19 cellular contexts compared by ENCODE assay signal in the genomic region with DNA sequence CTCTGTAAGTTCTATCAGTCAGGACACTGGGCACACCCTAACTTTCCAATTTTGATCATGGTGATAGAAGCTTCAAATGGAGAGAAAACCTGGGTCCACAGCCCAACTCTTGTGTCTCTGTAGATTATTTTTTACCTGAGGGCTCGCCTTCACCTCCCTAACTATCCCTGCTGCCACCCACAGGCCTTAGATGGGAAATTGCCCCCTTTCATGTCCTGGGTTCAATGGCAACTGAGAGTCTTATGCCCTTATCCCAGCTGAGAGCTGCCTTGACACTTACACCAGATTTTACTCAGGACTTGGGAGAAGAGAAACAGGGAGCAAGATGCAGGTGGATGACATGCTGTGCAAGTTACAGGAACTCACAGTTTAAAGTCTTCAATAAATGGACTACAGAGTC.
DNase-seq lines count a peak whose midpoint lies in the region; ATAC-seq, FAIRE-seq and TF ChIP-seq lines count a peak whose summit lies in the region.
"Had no signal": no experiment of that assay in that cellular context is flagged by ENCODE, and none has a peak within 500 bp of the region (broad histone marks: within the 10 kb centered on the region; RNA-seq: fewer than 3 reads in every experiment).

No MANE protein-coding gene starts in this region.

- ATAC-seq in GM18909 (IDR thresholded peaks at IDR 0.05; ENCODE audit: poor library complexity, unreplicated experiment) (no peak), gastroesophageal sphincter (no peak)
- ATAC-seq: CD8-positive, alpha-beta T cell; K562 had no signal

- no peak overlapping the region for H3K4me2 ChIP-seq in OCI-LY1 (ENCODE audit: low read length)
- no peak overlapping the region for H3K4me2 ChIP-seq in H1 (ENCODE audit: insufficient read depth in 1 of 2, low read depth in 2 of 2, low read length in 2 of 2)
- H3K4me2 ChIP-seq: BLaER1 treated with 17β-estradiol and CSF1 and Interleukin-3, amounts not matched to agents 10 nM and 100 nM had no signal

- no peak overlapping the region for H2BK5ac ChIP-seq in H1 (ENCODE audit: low read depth, low read length)

- H3K9ac ChIP-seq in OCI-LY1 (ENCODE audit: low read length) (no peak overlapping the region), H1 (replicated peaks in 1 of 4; ENCODE audit: extremely low read depth in 1 of 4, low read depth in 3 of 4, low read length in 3 of 4) (no peak overlapping the region)
- H3K9ac ChIP-seq: BLaER1 treated with 17β-estradiol and CSF1 and Interleukin-3, amounts not matched to agents 10 nM and 100 nM had no signal

- FAIRE-seq in H1 (lab: Jason Lieb, UNC): no peak
- FAIRE-seq: GM12892, GM18507, H54, HTR-8/SVneo, K562 had no signal

- H2BK120ac ChIP-seq in H1 (replicated peaks; ENCODE audit: low read depth, low read length): no peak overlapping the region

- no peak overlapping the region for H4K91ac ChIP-seq in H1 (replicated peaks; ENCODE audit: insufficient read length, low read length)

- H3K27ac ChIP-seq in OCI-LY1 (ENCODE audit: low read depth, low read length, poor library complexity, severe bottlenecking) (no peak overlapping the region), H1 (ENCODE audit: low read depth, low read length) (no peak overlapping the region), gastroesophageal sphincter (no peak overlapping the region)
- H3K27ac ChIP-seq: BLaER1 treated with 17β-estradiol and CSF1 and Interleukin-3, amounts not matched to agents 10 nM and 100 nM had no signal

- POLR2A ChIA-PET in H1 (lab: Charles Lee; ENCODE audit: partially characterized antibody): no interaction called here

- no peak overlapping the region for H4K8ac ChIP-seq in H1 (ENCODE audit: extremely low read depth, insufficient read depth, low read length)

- no peak overlapping the region for H2AFZ ChIP-seq in OCI-LY1 (ENCODE audit: low read length)
- H2AFZ ChIP-seq in H1 (ENCODE audit: low read length): no peak overlapping the region

- TF ChIP-seq CTCF in OCI-LY1 (IDR thresholded peaks at IDR 0.05; ENCODE audit: low read length) (peak; percentile 30; the same call in 1 of the 2 replicates), H1 (IDR thresholded peaks at IDR 0.05; ENCODE audit: control extremely low read depth in 1 of 3, insufficient read depth in 1 of 3, low read depth in 1 of 3, low read length in 3 of 3) (peak; percentile 14 to 43 (median 19); a peak in 3 of 4 replicates), gastroesophageal sphincter (IDR thresholded peaks at IDR 0.05) (no peak)

- H3F3A ChIP-seq in OCI-LY1 (ENCODE audit: insufficient read depth, low read length): no peaks in the 10 kb centered on the region

- no peak overlapping the region for H3K4me3 ChIP-seq in H7 (ENCODE audit: insufficient read depth, low read depth, low read length)
- no peak overlapping the region for H3K4me3 ChIP-seq in OCI-LY1 (ENCODE audit: low read depth, low read length, poor library complexity, severe bottlenecking)
- H3K4me3 ChIP-seq in H1 (ENCODE audit: extremely low read depth in 1 of 4, insufficient read depth in 2 of 4, low read depth in 3 of 4, low read length in 4 of 4): no peak overlapping the region
- H3K4me3 ChIP-seq in gastroesophageal sphincter: no peak overlapping the region
- H3K4me3 ChIP-seq: BLaER1 treated with 17β-estradiol and CSF1 and Interleukin-3, amounts not matched to agents 10 nM and 100 nM; K562 had no signal

- no peaks in the 10 kb centered on the region for H3K4me1 ChIP-seq in OCI-LY1 (ENCODE audit: insufficient read depth, low read length, severe bottlenecking)
- H3K4me1 ChIP-seq in H1 (replicated peaks in 1 of 4; ENCODE audit: control insufficient read depth in 3 of 4, insufficient read depth in 4 of 4, low read length in 3 of 4): no peaks in the 10 kb centered on the region
- no peaks in the 10 kb centered on the region for H3K4me1 ChIP-seq in gastroesophageal sphincter
- H3K4me1 ChIP-seq: BLaER1 treated with 17β-estradiol and CSF1 and Interleukin-3, amounts not matched to agents 10 nM and 100 nM had no signal

- no peaks in the 10 kb centered on the region for H3K9me2 ChIP-seq in OCI-LY1 (ENCODE audit: low read depth, low read length)

- peak; percentile 19 to 40; a peak in 3 of 4 replicates for TF ChIP-seq RAD21 in H1 (IDR thresholded peaks at IDR 0.05 in 1 of 2, conservative IDR thresholded peaks at IDR 0.05 in 1 of 2; ENCODE audit: low read depth in 2 of 2, low read length in 2 of 2)

- CTCF ChIA-PET in H1 (lab: Charles Lee; ENCODE audit: partially characterized antibody): interaction anchor here (1.1 to 1.7 kb wide), 4 partner anchors 9 to 160 kb away, joined by 3 to 5 read pairs (median 4); no protein-coding TSS in a partner anchor

- H4K5ac ChIP-seq in H1 (ENCODE audit: insufficient read length, low read depth, low read length): no peak overlapping the region

- no peak for TF ChIP-seq EP300 in H1 (IDR thresholded peaks at IDR 0.05; ENCODE audit: borderline replicate concordance in 1 of 2, low read depth in 2 of 2, low read length in 2 of 2)
- no peak for TF ChIP-seq EP300 in gastroesophageal sphincter (IDR thresholded peaks at IDR 0.05)

- TF ChIP-seq POLR2A in H1 (IDR thresholded peaks at IDR 0.05; ENCODE audit: control extremely low read depth in 1 of 2, low read depth in 2 of 2, low read length in 2 of 2) (no peak), gastroesophageal sphincter (IDR thresholded peaks at IDR 0.05) (no peak)

- no peak overlapping the region for H2AK5ac ChIP-seq in H1 (ENCODE audit: low read depth, low read length)

- no peaks in the 10 kb centered on the region for H3K27me3 ChIP-seq in H7 (ENCODE audit: control insufficient read depth, insufficient read depth, low read length)
- H3K27me3 ChIP-seq in OCI-LY1 (ENCODE audit: insufficient read depth, low read length): no peaks in the 10 kb centered on the region
- no peaks in the 10 kb centered on the region for H3K27me3 ChIP-seq in H1 (replicated peaks in 1 of 4; ENCODE audit: control insufficient read depth in 3 of 4, extremely low read depth in 1 of 4, insufficient read depth in 3 of 4, low read length in 3 of 4)
- no peaks in the 10 kb centered on the region for H3K27me3 ChIP-seq in gastroesophageal sphincter
- H3K27me3 ChIP-seq: BLaER1 treated with 17β-estradiol and CSF1 and Interleukin-3, amounts not matched to agents 10 nM and 100 nM had no signal

- H3K36me3 ChIP-seq in H7 (replicated peaks; ENCODE audit: control insufficient read depth, insufficient read depth, low read length) (no peaks in the 10 kb centered on the region), OCI-LY1 (ENCODE audit: insufficient read depth, low read length) (no peaks in the 10 kb centered on the region), H1 (ENCODE audit: control insufficient read depth in 2 of 4, insufficient read depth in 4 of 4, low read length in 3 of 4) (no peaks in the 10 kb centered on the region), gastroesophageal sphincter (no peaks in the 10 kb centered on the region)
- H3K36me3 ChIP-seq: BLaER1 treated with 17β-estradiol and CSF1 and Interleukin-3, amounts not matched to agents 10 nM and 100 nM had no signal

- DNase-seq in H7 (peak; percentile 38), H1 (ENCODE audit: low read depth in 1 of 2, low spot score in 2 of 2) (no peak), hepatic stellate cell (ENCODE audit: low spot score) (no peak)
- no peak for DNase-seq in activated CD8-positive, alpha-beta memory T cell treated with anti-CD3 and anti-CD28 coated beads, Interleukin-2, amount 50 U/mL, for 4 hours
- DNase-seq: Calu3; CD8-positive, alpha-beta T cell; DMS53; DND-41; EL; IMR-90 had no signal

- H4K20me1 ChIP-seq in OCI-LY1 (ENCODE audit: insufficient read depth, low read length) (no peaks in the 10 kb centered on the region), H1 (replicated peaks in 1 of 2; ENCODE audit: control insufficient read depth in 1 of 2, insufficient read depth in 2 of 2, low read length in 2 of 2) (no peaks in the 10 kb centered on the region)
- H4K20me1 ChIP-seq: BLaER1 treated with 17β-estradiol and CSF1 and Interleukin-3, amounts not matched to agents 10 nM and 100 nM had no signal

- no peak overlapping the region for H3K4ac ChIP-seq in H1 (replicated peaks; ENCODE audit: insufficient read length, low read depth, low read length)

- H3K14ac ChIP-seq in H1 (ENCODE audit: insufficient read length): no peak overlapping the region

- no peak overlapping the region for H2BK12ac ChIP-seq in H1 (ENCODE audit: low read depth, low read length)

- H3K9me3 ChIP-seq in OCI-LY1 (ENCODE audit: low read length): no peaks in the 10 kb centered on the region
- H3K9me3 ChIP-seq in H1 (ENCODE audit: insufficient read depth in 2 of 2, low read depth in 1 of 2, low read length in 1 of 2): peaks cover 0 to 2% of the 10 kb centered on the region in 2 experiments; a peak in 1 of 4 replicates
- no peaks in the 10 kb centered on the region for H3K9me3 ChIP-seq in gastroesophageal sphincter

- no peak overlapping the region for H2BK20ac ChIP-seq in H1 (ENCODE audit: low read length)

- WGBS in H1 (ENCODE audit: extremely low coverage in 1 of 2, insufficient coverage in 1 of 2, insufficient read length in 1 of 2, insufficient replicate concordance in 2 of 2, low coverage in 1 of 2, low lambda C conversion rate in 2 of 2, missing lambda C conversion rate in 1 of 2), 2 experiments: 86% methylated on average over 1 of the region's 1 CpG; no CpG with 5 or more reads in 1 of the 2 experiments
- WGBS in gastroesophageal sphincter (ENCODE audit: low coverage in 1 of 2), 2 donors: 82% methylated on average over 1 of the region's 1 CpG; no CpG with 5 or more reads in 1 of the 2 donors

- no peaks in the 10 kb centered on the region for H3K23me2 ChIP-seq in H1 (ENCODE audit: low read depth, low read length)

- no peak overlapping the region for H3K56ac ChIP-seq in H1 (replicated peaks; ENCODE audit: insufficient read length, low read depth, low read length)

- H3K79me2 ChIP-seq in OCI-LY1 (ENCODE audit: insufficient read depth, low read length): no peaks in the 10 kb centered on the region
- H3K79me2 ChIP-seq in H1 (ENCODE audit: control insufficient read depth in 1 of 2, insufficient read depth in 2 of 2, low read length in 2 of 2): no peaks in the 10 kb centered on the region

- no peak overlapping the region for H3K18ac ChIP-seq in H1 (ENCODE audit: extremely low read depth, low read length)

- H3K23ac ChIP-seq in H1 (ENCODE audit: insufficient read length): no peak overlapping the region

- no peak overlapping the region for H2BK15ac ChIP-seq in H1 (ENCODE audit: low read length)

- H3K79me1 ChIP-seq in H1 (ENCODE audit: low read depth, low read length): no peaks in the 10 kb centered on the region

TF ChIP-seq in H1, 55 proteins besides CTCF, POLR2A, EP300 and RAD21 (continues in another document):
- TF ChIP-seq TAF1 (IDR thresholded peaks at IDR 0.05; ENCODE audit: low read depth, low read length): no peak
- TF ChIP-seq FOSL1 (IDR thresholded peaks at IDR 0.05; ENCODE audit: insufficient read depth, low read depth, low read length): no peak
- TF ChIP-seq POLR2AphosphoS5 (IDR thresholded peaks at IDR 0.05; ENCODE audit: low read depth, low read length): no peak
- TF ChIP-seq NRF1 (IDR thresholded peaks at IDR 0.05; ENCODE audit: low read depth, low read length): no peak
- no peak for TF ChIP-seq GTF2F1 (IDR thresholded peaks at IDR 0.05; ENCODE audit: borderline replicate concordance, low read depth, low read length)
- TF ChIP-seq CHD2 (IDR thresholded peaks at IDR 0.05; ENCODE audit: low read length): no peak

Comparison
In these comparisons a context has a peak if more than half of its experiments do, and no peak if none do; other contexts are left out.
1. CTCF ChIP-seq: peak in OCI-LY1 (single experiment) and H1 (3 of 3); none in gastroesophageal sphincter (0 of 4).